In genomic region chr19:41706741-41707501, GRCh38 we compare ENCODE assay signal across 8 cellular contexts. TPM values are rescaled to one million over a fixed set of nuclear protein-coding genes. Genes with fewer than 3 reads are reported as not detected.
DNase-seq lines count a peak whose midpoint lies in the region; ATAC-seq, FAIRE-seq and TF ChIP-seq lines count a peak whose summit lies in the region.

No MANE protein-coding gene starts in this region.

- H3K36me3 ChIP-seq in right atrium auricular region (no peaks in the 10 kb centered on the region), astrocyte (ENCODE audit: insufficient read depth, low read length) (no peaks in the 10 kb centered on the region)

- no peak overlapping the region for H3K4me2 ChIP-seq in astrocyte (ENCODE audit: low read length)

- no peaks in the 10 kb centered on the region for H4K20me1 ChIP-seq in astrocyte (ENCODE audit: insufficient read depth, low read length)

- H3K4me3 Mint-ChIP-seq in astrocyte (ENCODE audit: unreplicated experiment): peak overlapping the region; percentile 54

- H3K27me3 Mint-ChIP-seq in astrocyte (ENCODE audit: low read depth, unreplicated experiment): peaks cover 81% of the 10 kb centered on the region

- no peak for FAIRE-seq in astrocyte (lab: Jason Lieb, UNC)

- no peaks in the 10 kb centered on the region for H3K4me1 ChIP-seq in right atrium auricular region
- H3K4me1 ChIP-seq in astrocyte (ENCODE audit: insufficient read depth, low read length): peaks cover 4% of the 10 kb centered on the region

- H3K9me3 Mint-ChIP-seq in astrocyte (ENCODE audit: unreplicated experiment): no peaks in the 10 kb centered on the region

- peak in 1 of 2 donors; percentile 58 for TF ChIP-seq CTCF in right atrium auricular region (IDR thresholded peaks at IDR 0.05)
- peak; percentile 20 for TF ChIP-seq CTCF in astrocyte (IDR thresholded peaks at IDR 0.05; ENCODE audit: insufficient read depth, low read depth, low read length)

- H3K4me1 Mint-ChIP-seq in astrocyte (ENCODE audit: low read depth, unreplicated experiment): peaks cover 8% of the 10 kb centered on the region

- H3K36me3 Mint-ChIP-seq in astrocyte (ENCODE audit: low read depth, unreplicated experiment): no peaks in the 10 kb centered on the region

- H3K27ac Mint-ChIP-seq in astrocyte (ENCODE audit: unreplicated experiment): peak overlapping the region; percentile 19

- H3K4me3 ChIP-seq in right atrium auricular region (no peak overlapping the region), astrocyte (ENCODE audit: insufficient read depth, low read depth, low read length) (no peak overlapping the region)

- H3K9me3 ChIP-seq in right atrium auricular region (no peaks in the 10 kb centered on the region), astrocyte (ENCODE audit: insufficient read depth, low read depth, low read length) (no peaks in the 10 kb centered on the region)

- peak; percentile 41 for ATAC-seq in Right ventricle myocardium inferior
- ATAC-seq in HG02970 (IDR thresholded peaks at IDR 0.05; ENCODE audit: low FRiP score, unreplicated experiment): no peak

- no peak overlapping the region for H3K27ac ChIP-seq in right atrium auricular region
- no peak overlapping the region for H3K27ac ChIP-seq in astrocyte (ENCODE audit: low read depth, low read length)

- peak; percentile 87 for DNase-seq in Right ventricle myocardium inferior (ENCODE audit: missing footprints)
- DNase-seq in right atrium auricular region (ENCODE audit: low spot score): no peak
- DNase-seq in NCI-H146 (lab: John Stamatoyannopoulos, UW): peak; percentile 79
- peak; percentile 70 for DNase-seq in T-helper 9 cell
- no peak for DNase-seq in astrocyte (ENCODE audit: low read depth)
- peak; percentile 95 for DNase-seq in iPS-NIHi7 (ENCODE audit: extremely low spot score)
- DNase-seq in stimulated activated CD4-positive, alpha-beta T cell treated with anti-CD3 and anti-CD28 coated beads, TNF-alpha, amount 100 ng/mL, for 1 hour (ENCODE audit: low read depth in 3 of 3, low spot score in 1 of 3): peak; percentile 12 to 57 (median 33)

- H3K79me2 ChIP-seq in astrocyte (ENCODE audit: insufficient read depth, low read length): no peaks in the 10 kb centered on the region

- H3K27me3 ChIP-seq in right atrium auricular region (peaks cover 0 to 5% of the 10 kb centered on the region in 2 donors), astrocyte (ENCODE audit: insufficient read depth, low read length) (no peaks in the 10 kb centered on the region)

- intact Hi-C loops in Right ventricle myocardium inferior (cut with DNase I): no loop called here

- no peak overlapping the region for H2AFZ ChIP-seq in astrocyte (ENCODE audit: low read depth, low read length)

- no peak overlapping the region for H3K9ac ChIP-seq in astrocyte (ENCODE audit: low read length)

RNA-seq across cellular contexts. Expression of gene CEACAM5, which starts 1.5 kb away (rescaled TPM):
- not detected for total RNA-seq in Right ventricle myocardium inferior
- total RNA-seq in right atrium auricular region: not detected
- total RNA-seq in astrocyte: not detected in 2 replicates

RNA-seq across cellular contexts. Expression of gene CEACAM7, which starts 18.9 kb away (rescaled TPM):
- total RNA-seq in Right ventricle myocardium inferior (not detected), right atrium auricular region (not detected), astrocyte (not detected in 2 replicates)

RNA-seq across cellular contexts. Expression of gene CEACAM6, which starts 48.4 kb away (rescaled TPM):
- not detected for total RNA-seq in Right ventricle myocardium inferior
- total RNA-seq in right atrium auricular region: not detected
- total RNA-seq in astrocyte: not detected in 2 replicates

Comparison
In these comparisons a context has a peak if more than half of its experiments do, and no peak if none do; other contexts are left out.
1. DNase-seq: peak in Right ventricle myocardium inferior (single experiment), NCI-H146 (single experiment), T-helper 9 cell (single experiment), iPS-NIHi7 (single experiment) and stimulated activated CD4-positive, alpha-beta T cell treated with anti-CD3 and anti-CD28 coated beads, TNF-alpha, amount 100 ng/mL, for 1 hour (3 of 3); none in right atrium auricular region (single experiment) and astrocyte (single experiment).